Comparison of ENCODE assay signal across 8 cellular contexts in genomic region chr13:30394798-30395191, GRCh38. TPM values are rescaled to one million over a fixed set of nuclear protein-coding genes. Genes with fewer than 3 reads are reported as not detected.
DNase-seq lines count a peak whose midpoint lies in the region; ATAC-seq and TF ChIP-seq lines count a peak whose summit lies in the region.

No MANE protein-coding gene starts in this region.

- no peaks in the 10 kb centered on the region for H3K27me3 ChIP-seq in BLaER1 treated with 17β-estradiol and CSF1 and Interleukin-3, amounts not matched to agents 10 nM and 100 nM
- H3K27me3 ChIP-seq in HL-60 (ENCODE audit: insufficient read depth, poor library complexity, severe bottlenecking), result no peaks in the 10 kb centered on the region
- H3K27me3 ChIP-seq in left lung, result no peaks in the 10 kb centered on the region
- no peaks in the 10 kb centered on the region for H3K27me3 ChIP-seq in suprapubic skin

- H3K9ac ChIP-seq in BLaER1 treated with 17β-estradiol and CSF1 and Interleukin-3, amounts not matched to agents 10 nM and 100 nM, result peak overlapping the region; percentile 71 to 85 (median 79); a peak in 21 of 22 replicates

- H3K4me3 ChIP-seq in BLaER1 treated with 17β-estradiol and CSF1 and Interleukin-3, amounts not matched to agents 10 nM and 100 nM, result peak overlapping the region; percentile 50 to 72 (median 60)
- H3K4me3 ChIP-seq in HL-60 (replicated peaks; ENCODE audit: insufficient read depth, low read length), result peak overlapping the region; percentile 43
- peak overlapping the region; percentile 34 to 52 for H3K4me3 ChIP-seq in left lung
- H3K4me3 ChIP-seq in suprapubic skin, result peak overlapping the region; percentile 65

- no peaks in the 10 kb centered on the region for H3K9me3 ChIP-seq in BLaER1 treated with 17β-estradiol and CSF1 and Interleukin-3, amounts not matched to agents 10 nM and 100 nM (replicated peaks in 1 of 11)
- no peaks in the 10 kb centered on the region for H3K9me3 ChIP-seq in left lung
- H3K9me3 ChIP-seq in suprapubic skin, result no peaks in the 10 kb centered on the region

- H3K4me1 ChIP-seq in BLaER1 treated with 17β-estradiol and CSF1 and Interleukin-3, amounts not matched to agents 10 nM and 100 nM, result peaks cover 0 to 45% (median 25%) of the 10 kb centered on the region in 10 experiments; a peak in 17 of 20 replicates
- H3K4me1 ChIP-seq in left lung, result peaks cover 0 to 11% of the 10 kb centered on the region in 2 donors
- H3K4me1 ChIP-seq in suprapubic skin, result peaks cover 39% of the 10 kb centered on the region

- no peak for TF ChIP-seq POLR2A in suprapubic skin (IDR thresholded peaks at IDR 0.05)

- H4K20me1 ChIP-seq in BLaER1 treated with 17β-estradiol and CSF1 and Interleukin-3, amounts not matched to agents 10 nM and 100 nM, result no peaks in the 10 kb centered on the region

- no peak for TF ChIP-seq CTCF in HL-60 (IDR thresholded peaks at IDR 0.05; ENCODE audit: insufficient read depth, low read length)
- no peak for TF ChIP-seq CTCF in left lung (IDR thresholded peaks at IDR 0.05)
- no peak for TF ChIP-seq CTCF in suprapubic skin (IDR thresholded peaks at IDR 0.05)

- WGBS in suprapubic skin, result under 1% methylated on average over 6 of the region's 6 CpGs

- intact Hi-C loops in left lung (cut with DNase I), result no loop called here
- intact Hi-C loops in posterior cingulate gyrus (cut with DNase I), result loop anchor here (1.0 kb wide), 1 partner anchor 86 kb away; no protein-coding TSS in a partner anchor

- ATAC-seq in GM19468 (IDR thresholded peaks at IDR 0.05; ENCODE audit: extremely low read depth, unreplicated experiment), result peak; percentile 47
- peak; percentile 24 for ATAC-seq in left lung

- no peak for TF ChIP-seq EP300 in suprapubic skin (IDR thresholded peaks at IDR 0.05)

- DNase-seq in HL-60 (ENCODE audit: low read depth in 1 of 2, low spot score in 1 of 2) (no peak), left lung (no peak), suprapubic skin (ENCODE audit: low spot score in 2 of 2) (no peak), posterior cingulate gyrus (no peak)
- no peak for DNase-seq in stimulated activated CD4-positive, alpha-beta T cell treated with anti-CD3 and anti-CD28 coated beads, Interleukin-1b, Interleukin-23, amount 100 ng/mL, for 48 hours

- peak overlapping the region; percentile 35 to 94 (median 84); a peak in 21 of 22 replicates for H3K27ac ChIP-seq in BLaER1 treated with 17β-estradiol and CSF1 and Interleukin-3, amounts not matched to agents 10 nM and 100 nM
- peak overlapping the region; percentile 86 for H3K27ac ChIP-seq in HL-60 (replicated peaks)
- H3K27ac ChIP-seq in angular gyrus (ENCODE audit: low read depth, low read length), result peak overlapping the region; percentile 81
- peak overlapping the region; percentile 90 to 94 for H3K27ac ChIP-seq in left lung
- peak overlapping the region; percentile 97 for H3K27ac ChIP-seq in suprapubic skin

- no peaks in the 10 kb centered on the region for H3K36me3 ChIP-seq in BLaER1 treated with 17β-estradiol and CSF1 and Interleukin-3, amounts not matched to agents 10 nM and 100 nM
- H3K36me3 ChIP-seq in left lung, result no peaks in the 10 kb centered on the region
- H3K36me3 ChIP-seq in suprapubic skin, result no peaks in the 10 kb centered on the region

- H3K4me2 ChIP-seq in BLaER1 treated with 17β-estradiol and CSF1 and Interleukin-3, amounts not matched to agents 10 nM and 100 nM, result peak overlapping the region; percentile 68 to 95 (median 88)

RNA-seq across cellular contexts. Expression of gene UBE2L5, which starts 27.5 kb away (rescaled TPM):
- total RNA-seq in left lung (not detected), suprapubic skin (under 1 TPM in 2 of 4 donors, not detected in 2; 0.34 to 0.80 TPM)
